28 cellular contexts compared by ENCODE assay signal in genomic region chr10:5618042-5618441, GRCh38. TPM values are rescaled to one million over a fixed set of nuclear protein-coding genes. Genes with fewer than 3 reads are reported as not detected.
DNase-seq lines count a peak whose midpoint lies in the region; ATAC-seq, FAIRE-seq and TF ChIP-seq lines count a peak whose summit lies in the region.
"Had no signal": no experiment of that assay in that cellular context is flagged by ENCODE, and none has a peak within 500 bp of the region (broad histone marks: within the 10 kb centered on the region; RNA-seq: fewer than 3 reads in every experiment).

No MANE protein-coding gene starts in this region.

- H2AFZ ChIP-seq in mammary epithelial cell (ENCODE audit: low read depth, low read length) (peak overlapping the region; percentile 55), keratinocyte (ENCODE audit: control insufficient read depth, low read length) (no peak overlapping the region), PC-3 (ENCODE audit: low read length) (no peak overlapping the region)
- H2AFZ ChIP-seq: PC-9 had no signal

- dilution Hi-C loops in mammary epithelial cell (cut with HindIII; ENCODE audit: low sequenced_read_pairs) (loop anchor here (5.0 kb wide), 2 partner anchors 36 to 74 kb away; no protein-coding TSS in a partner anchor), keratinocyte (cut with MboI; ENCODE audit: extremely low pct_ligation_motif_present, low sequenced_read_pairs) (no loop called here)

- POLR2A ChIA-PET in PC-3 (lab: Charles Lee; ENCODE audit: unreplicated experiment) = interaction anchor here (0.5 kb wide), 1 partner anchor 829 kb away, joined by 9 read pairs; no protein-coding TSS in a partner anchor

- H4K20me1 ChIP-seq in mammary epithelial cell (ENCODE audit: insufficient read depth, low read length) = no peaks in the 10 kb centered on the region
- no peaks in the 10 kb centered on the region for H4K20me1 ChIP-seq in keratinocyte (ENCODE audit: control insufficient read depth, extremely low read depth, insufficient read depth, low read length)
- H4K20me1 ChIP-seq in PC-3 (ENCODE audit: low read length) = no peaks in the 10 kb centered on the region
- H4K20me1 ChIP-seq: BLaER1 had no signal

- H3K4me2 ChIP-seq in mammary epithelial cell (ENCODE audit: insufficient read depth, low read depth, low read length) = peak overlapping the region; percentile 74
- peak overlapping the region; percentile 56 for H3K4me2 ChIP-seq in keratinocyte (ENCODE audit: control insufficient read depth, extremely low read depth, insufficient read depth, low read depth, low read length)
- H3K4me2 ChIP-seq in PC-3 (ENCODE audit: low read length) = no peak overlapping the region
- H3K4me2 ChIP-seq: PC-9 had no signal

- H3K27me3 ChIP-seq in RWPE2 (ENCODE audit: insufficient read depth, poor library complexity, severe bottlenecking) = no peaks in the 10 kb centered on the region
- no peaks in the 10 kb centered on the region for H3K27me3 ChIP-seq in mammary epithelial cell (ENCODE audit: insufficient read depth, low read length)
- no peaks in the 10 kb centered on the region for H3K27me3 ChIP-seq in keratinocyte (ENCODE audit: control insufficient read depth, extremely low read depth, insufficient read depth, low read length)
- no peaks in the 10 kb centered on the region for H3K27me3 ChIP-seq in thoracic aorta (replicated peaks; ENCODE audit: insufficient read depth)
- H3K27me3 ChIP-seq in PC-3 (ENCODE audit: low read length) = no peaks in the 10 kb centered on the region
- H3K27me3 ChIP-seq: BLaER1, body of pancreas had no signal

- DNase-seq in RWPE2 (ENCODE audit: low spot score) = no peak
- peak; percentile 84 for DNase-seq in mammary epithelial cell
- peak; percentile 60 for DNase-seq in keratinocyte (ENCODE audit: low read depth, low spot score)
- no peak for DNase-seq in thoracic aorta (ENCODE audit: low spot score)
- no peak for DNase-seq in PC-3
- no peak for DNase-seq in NK-92 treated with Interleukin-12 subunit alpha and Interleukin-12 subunit beta, amount 100 ng/mL, for 24 hours (lab: John Stamatoyannopoulos, UW)
- DNase-seq in NCI-H1092 treated with DMSO at 0.1 percent for 48 hours (lab: John Stamatoyannopoulos, UW) = no peak
- DNase-seq: activated CD4-positive, CD25-positive, alpha-beta regulatory T cell treated with anti-CD3 and anti-CD28 coated beads, Interleukin-2, amount 50 U/mL, for 72 hours; activated CD8-positive, alpha-beta T cell treated with anti-CD3 and anti-CD28 coated beads, Interleukin-2, amount 10 ng/mL, durations not matched to agents 7 days and 5 days; activated effector memory CD4-positive, alpha-beta T cell treated with anti-CD3 and anti-CD28 coated beads, Interleukin-2, amount 50 U/mL, for 16 hours; activated naive CD8-positive, alpha-beta T cell treated with anti-CD3 and anti-CD28 coated beads, Interleukin-2, amount 50 U/mL, for 24 hours; activated T-cell treated with anti-CD3 and anti-CD28 coated beads for 4 hours; COR-L47; H7; Kasumi-1; lower lobe of right lung; NCI-H1048; NCI-H187 treated with DMSO at 0.1 percent for 48 hours; NCI-H345; PC-9; stimulated activated naive CD8-positive, alpha-beta T cell treated with anti-CD3 and anti-CD28 coated beads, Interleukin-15, amount 100 ng/mL, for 72 hours; T-helper 1 cell had no signal

- ATAC-seq in RWPE2 (ENCODE audit: low read depth) = peak; percentile 41
- ATAC-seq in thoracic aorta (ENCODE audit: insufficient number of reproducible peaks, low FRiP score, low read depth) = no peak
- no peak for ATAC-seq in PC-3
- ATAC-seq: activated CD8-positive, alpha-beta T cell treated with anti-CD3 and anti-CD28 coated beads, Interleukin-2, amount 10 ng/mL, durations not matched to agents 7 days and 5 days; activated naive CD8-positive, alpha-beta T cell treated with anti-CD3 and anti-CD28 coated beads, Interleukin-2, amount 50 U/mL, for 24 hours; body of pancreas; lower lobe of right lung; stimulated activated naive CD8-positive, alpha-beta T cell treated with anti-CD3 and anti-CD28 coated beads, Interleukin-15, amount 100 ng/mL, for 72 hours had no signal

- peak overlapping the region; percentile 54 for H3K9ac ChIP-seq in mammary epithelial cell (ENCODE audit: insufficient read depth, low read length)
- peak overlapping the region; percentile 4 for H3K9ac ChIP-seq in keratinocyte (ENCODE audit: control insufficient read depth, extremely low read depth, insufficient read depth, low read length)
- H3K9ac ChIP-seq in PC-3 (ENCODE audit: low read length) = no peak overlapping the region
- H3K9ac ChIP-seq: BLaER1 had no signal

- H3K4me1 ChIP-seq in RWPE2 (ENCODE audit: insufficient read depth, poor library complexity, severe bottlenecking) = peaks cover 20% of the 10 kb centered on the region
- H3K4me1 ChIP-seq in mammary epithelial cell (ENCODE audit: insufficient read depth, low read length) = peaks cover 54% of the 10 kb centered on the region
- H3K4me1 ChIP-seq in keratinocyte (ENCODE audit: control insufficient read depth, extremely low read depth, insufficient read depth, low read length) = peaks cover 41% of the 10 kb centered on the region
- peaks cover 58 to 95% of the 10 kb centered on the region in 2 donors for H3K4me1 ChIP-seq in thoracic aorta (ENCODE audit: control insufficient read depth in 1 of 2, low read depth in 2 of 2)
- H3K4me1 ChIP-seq in PC-3 (ENCODE audit: insufficient read depth, low read length) = peaks cover 37% of the 10 kb centered on the region
- H3K4me1 ChIP-seq: lower lobe of right lung had no signal

- H3K27ac ChIP-seq in RWPE2 (ENCODE audit: poor library complexity, severe bottlenecking) (peak overlapping the region; percentile 3), mammary epithelial cell (ENCODE audit: insufficient read depth, low read depth, low read length) (peak overlapping the region; percentile 66), keratinocyte (ENCODE audit: control insufficient read depth, insufficient read depth, low read length) (peak overlapping the region; percentile 42), thoracic aorta (peak overlapping the region; percentile 89 to 90), PC-3 (ENCODE audit: low read length) (no peak overlapping the region)
- H3K27ac ChIP-seq: BLaER1, body of pancreas, lower lobe of right lung, PC-9 had no signal

- H3K79me2 ChIP-seq in mammary epithelial cell (ENCODE audit: insufficient read depth, low read length) (peaks cover 20% of the 10 kb centered on the region), keratinocyte (ENCODE audit: control insufficient read depth, insufficient read depth, low read length) (no peaks in the 10 kb centered on the region), PC-3 (ENCODE audit: low read length) (no peaks in the 10 kb centered on the region)

- no peaks in the 10 kb centered on the region for H3K9me3 ChIP-seq in RWPE2 (ENCODE audit: severe bottlenecking)
- no peaks in the 10 kb centered on the region for H3K9me3 ChIP-seq in mammary epithelial cell (replicated peaks; ENCODE audit: insufficient read depth, low read length)
- H3K9me3 ChIP-seq in keratinocyte (ENCODE audit: control insufficient read depth, low read depth, low read length) = no peaks in the 10 kb centered on the region
- no peaks in the 10 kb centered on the region for H3K9me3 ChIP-seq in thoracic aorta
- no peaks in the 10 kb centered on the region for H3K9me3 ChIP-seq in PC-3 (ENCODE audit: low read length)
- H3K9me3 ChIP-seq: BLaER1, body of pancreas, lower lobe of right lung, psoas muscle had no signal

- in situ Hi-C loops in mammary epithelial cell (cut with MboI; ENCODE audit: low sequenced_read_pairs in 2 of 2) = loop anchor here in 1 of 2 donors (25.0 kb wide), 2 partner anchors 331 to 781 kb away; partner anchors contain the start of gene AKR1E2

- intact Hi-C loops in mammary epithelial cell (cut with micrococcal nuclease) = loop anchor here (1.0 kb wide), 1 partner anchor 33 kb away; no protein-coding TSS in a partner anchor
- intact Hi-C loops in PC-3 (cut with micrococcal nuclease) = no loop called here

- H3K9me1 ChIP-seq in keratinocyte (ENCODE audit: control insufficient read depth, extremely low read depth, insufficient read depth, low read length) = no peaks in the 10 kb centered on the region

- TF ChIP-seq CTCF in RWPE2 (IDR thresholded peaks at IDR 0.05; ENCODE audit: poor library complexity, severe bottlenecking) (no peak), mammary epithelial cell (conservative IDR thresholded peaks at IDR 0.05 in 1 of 2, IDR thresholded peaks at IDR 0.05 in 1 of 2; ENCODE audit: extremely low read depth in 1 of 2, insufficient read depth in 1 of 2, low read depth in 1 of 2, low read length in 2 of 2) (no peak), keratinocyte (optimal IDR thresholded peaks at IDR 0.05 in 1 of 3, IDR thresholded peaks at IDR 0.05 in 1 of 3, conservative IDR thresholded peaks at IDR 0.05 in 1 of 3; ENCODE audit: extremely low read depth in 1 of 3, insufficient read depth in 2 of 3, low read length in 3 of 3) (no peak), thoracic aorta (IDR thresholded peaks at IDR 0.05) (no peak), PC-3 (conservative IDR thresholded peaks at IDR 0.05; ENCODE audit: low read depth, low read length) (no peak)

- no peaks in the 10 kb centered on the region for H3K9me2 ChIP-seq in PC-3 (replicated peaks; ENCODE audit: low read length)

- FAIRE-seq in keratinocyte (lab: Jason Lieb, UNC) = peak; percentile 98
- FAIRE-seq: colon, GM12891, TTC549 had no signal

- 2% methylated on average over 5 of the region's 8 CpGs for WGBS in mammary epithelial cell (ENCODE audit: low coverage, missing lambda C conversion rate)

- H3K4me3 ChIP-seq in RWPE2 (ENCODE audit: severe bottlenecking) (no peak overlapping the region), mammary epithelial cell (replicated peaks in 1 of 3; ENCODE audit: insufficient read depth in 1 of 3, low read depth in 2 of 3, low read length in 3 of 3) (peak overlapping the region; percentile 9 to 37 (median 33)), keratinocyte (ENCODE audit: control insufficient read depth in 2 of 3, extremely low read depth in 1 of 3, insufficient read depth in 2 of 3, low read depth in 1 of 3, low read length in 3 of 3) (peak overlapping the region in 1 of 3 experiments; percentile 26), thoracic aorta (no peak overlapping the region), PC-3 (ENCODE audit: low read length) (no peak overlapping the region)
- H3K4me3 ChIP-seq: BLaER1, body of pancreas, lower lobe of right lung, PC-9, psoas muscle had no signal

- no peaks in the 10 kb centered on the region for H3F3A ChIP-seq in PC-3 (ENCODE audit: low read length, unreplicated experiment)

- H3K36me3 ChIP-seq in RWPE2 (ENCODE audit: low read depth) (no peaks in the 10 kb centered on the region), mammary epithelial cell (ENCODE audit: insufficient read depth, low read length) (no peaks in the 10 kb centered on the region), keratinocyte (ENCODE audit: control insufficient read depth in 2 of 2, extremely low read depth in 1 of 2, insufficient read depth in 2 of 2, low read length in 2 of 2) (no peaks in the 10 kb centered on the region), thoracic aorta (no peaks in the 10 kb centered on the region), PC-3 (ENCODE audit: low read depth, low read length) (no peaks in the 10 kb centered on the region)
- H3K36me3 ChIP-seq: BLaER1, lower lobe of right lung had no signal

- no TSS peak for BruUV-seq in mammary epithelial cell (replicated peaks; lab: Mats Ljungman, UMichigan)
- BruUV-seq in PC-3 (replicated peaks; lab: Mats Ljungman, UMichigan) = no TSS peak

- CTCF ChIA-PET in mammary epithelial cell (lab: Charles Lee; ENCODE audit: low non-redundant PET) (no interaction called here), PC-3 (lab: Charles Lee) (no interaction called here)

RNA-seq across cellular contexts. Expression of gene ASB13, which starts 48.4 kb away (rescaled TPM):
- 10 to 100 TPM; 16.7 to 17.3 TPM for total RNA-seq in mammary epithelial cell
- 14.4 TPM for polyA plus RNA-seq in mammary epithelial cell
- 17.0 TPM for polyA minus RNA-seq in mammary epithelial cell
- 6.4 to 8.4 TPM (median 8.1 TPM) in 3 replicates for polyA plus RNA-seq in keratinocyte
- polyA plus RNA-seq in keratinocyte (2011; ENCODE audit: low read depth) = 3.3 TPM
- polyA plus RNA-seq in keratinocyte (2011; cell fraction: cytosol; rRNA removed) = 4.8 and 7.2 TPM in 2 replicates
- polyA plus RNA-seq in keratinocyte (2011; cell fraction: nucleus; rRNA removed) = 5.6 and 6.6 TPM in 2 replicates
- polyA plus RNA-seq in keratinocyte (2012; ENCODE audit: low replicate concordance) = 8.2 and 11.3 TPM in 2 replicates
- polyA minus RNA-seq in keratinocyte = 10.6 to 13.9 TPM (median 11.4 TPM) in 3 replicates
- polyA minus RNA-seq in keratinocyte (2011; cell fraction: cytosol; rRNA and poly(A)+ RNA removed) = 9.0 TPM
- 5.9 and 6.4 TPM in 2 replicates for polyA minus RNA-seq in keratinocyte (2011; cell fraction: nucleus; rRNA and poly(A)+ RNA removed)
- 10 to 100 TPM; 15.8 to 16.0 TPM for total RNA-seq in thoracic aorta
- 5.4 and 6.6 TPM in 2 replicates for total RNA-seq in PC-3 (2014; rRNA removed)

Comparison
In these comparisons a context has a peak if more than half of its experiments do, and no peak if none do; other contexts are left out.
1. DNase-seq: peak in mammary epithelial cell (single experiment) and keratinocyte (single experiment); none in RWPE2 (single experiment), thoracic aorta (single experiment), PC-3 (single experiment), NK-92 treated with Interleukin-12 subunit alpha and Interleukin-12 subunit beta, amount 100 ng/mL, for 24 hours (single experiment) and NCI-H1092 treated with DMSO at 0.1 percent for 48 hours (single experiment).
2. H3K4me3 ChIP-seq: peak in mammary epithelial cell (3 of 3); none in RWPE2 (single experiment), thoracic aorta (single experiment) and PC-3 (single experiment).